28 cellular contexts compared by ENCODE assay signal in the genomic region with DNA sequence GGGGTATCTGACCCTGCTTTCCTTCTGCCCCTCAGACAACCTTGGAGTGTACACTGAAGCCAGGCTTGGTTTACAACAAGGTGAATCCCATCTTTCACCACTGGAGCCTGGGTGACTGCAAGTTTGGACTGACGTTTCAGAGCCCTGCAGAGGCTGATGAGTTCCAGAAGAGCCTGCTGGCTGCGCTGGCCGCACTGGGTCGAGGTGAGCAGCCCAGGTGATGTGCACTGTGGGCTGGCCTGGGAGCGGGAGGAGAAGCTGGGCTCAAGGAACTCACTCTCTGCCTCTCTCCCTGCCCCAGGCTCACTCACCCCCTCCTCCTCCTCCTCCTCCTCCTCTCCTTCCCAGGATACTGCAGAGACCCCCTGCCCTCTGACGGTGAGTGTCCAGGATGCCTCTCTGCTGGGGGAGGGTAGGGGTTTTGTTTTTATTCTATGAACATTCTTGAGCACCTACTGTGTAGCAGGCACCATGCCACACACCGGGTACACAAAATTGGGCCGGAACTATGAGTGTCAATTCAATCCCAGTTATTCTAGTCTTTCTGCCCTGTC. TPM values are rescaled to one million over a fixed set of nuclear protein-coding genes. Genes with fewer than 3 reads are reported as not detected.
"Had no signal": no experiment of that assay in that cellular context is flagged by ENCODE, and none has a peak within 500 bp of the region (broad histone marks: within the 10 kb centered on the region; RNA-seq: fewer than 3 reads in every experiment).

No MANE protein-coding gene starts in this region.

- DNase-seq: activated CD4-positive, alpha-beta T cell treated with anti-CD3 and anti-CD28 coated beads for 4 hours; activated CD8-positive, alpha-beta memory T cell treated with anti-CD3 and anti-CD28 coated beads, Interleukin-2, amount 50 U/mL, for 4 hours; activated gamma-delta T cell treated with Interleukin-2 at 50 U/mL for 16 hours; activated naive CD4-positive, alpha-beta T cell treated with anti-CD3 and anti-CD28 coated beads, Interleukin-2, amount 10 ng/mL, durations not matched to agents 7 days and 5 days; activated naive CD8-positive, alpha-beta T cell treated with anti-CD3 and anti-CD28 coated beads for 36 hours; activated T-cell treated with anti-CD3 and anti-CD28 coated beads, Interleukin-2, amount 50 U/mL, for 72 hours; anterior cingulate cortex; caudate nucleus; NCI-H1092; NCI-H1417 treated with DMSO at 0.1 percent for 48 hours; NCI-H1694; NCI-H2029; NCI-H2107; NCI-H2171 treated with DMSO at 0.1 percent for 48 hours; NCI-H526 treated with DMSO at 0.1 percent for 48 hours; NCI-H82; RPMI8226; SHP77; SW 1271 had no signal

- ATAC-seq: activated CD4-positive, CD25-positive, alpha-beta regulatory T cell treated with anti-CD3 and anti-CD28 coated beads, Interleukin-2, amount 50 U/mL, for 24 hours; activated CD8-positive, alpha-beta T cell treated with anti-CD3 and anti-CD28 coated beads for 36 hours; activated T-cell treated with anti-CD3 and anti-CD28 coated beads, Interleukin-2, amount 50 U/mL, for 72 hours; Panc1; SK-N-SH treated with all-trans-retinoic acid at 6 μM for 48 hours had no signal

- H3K4me3 ChIP-seq: breast epithelium, SJSA1 had no signal

- H3K36me3 ChIP-seq: breast epithelium had no signal

- H3K27ac Mint-ChIP-seq: activated CD8-positive, alpha-beta T cell treated with anti-CD3 and anti-CD28 coated beads for 36 hours; activated naive CD4-positive, alpha-beta T cell treated with anti-CD3 and anti-CD28 coated beads, Interleukin-2, amount 10 ng/mL, durations not matched to agents 7 days and 5 days; activated naive CD8-positive, alpha-beta T cell treated with anti-CD3 and anti-CD28 coated beads for 36 hours; activated T-cell treated with anti-CD3 and anti-CD28 coated beads, Interleukin-2, amount 50 U/mL, for 72 hours; activated T-helper 2 cell treated with anti-CD3 and anti-CD28 coated beads, Interferon-gamma antibody, Interleukin-2, Interleukin-4, amounts not matched to agents 10 μg/mL and 5 μg/mL and 100 μg/mL, durations not matched to agents 14 hours and 24 hours and 36 hours had no signal

- H3K27me3 ChIP-seq: SJSA1 had no signal

- H3K9me3 ChIP-seq: breast epithelium, SJSA1 had no signal

- H3K9me3 Mint-ChIP-seq: activated CD8-positive, alpha-beta T cell treated with anti-CD3 and anti-CD28 coated beads for 36 hours; activated naive CD4-positive, alpha-beta T cell treated with anti-CD3 and anti-CD28 coated beads, Interleukin-2, amount 10 ng/mL, durations not matched to agents 7 days and 5 days; activated naive CD8-positive, alpha-beta T cell treated with anti-CD3 and anti-CD28 coated beads for 36 hours; activated T-cell treated with anti-CD3 and anti-CD28 coated beads, Interleukin-2, amount 50 U/mL, for 72 hours; activated T-helper 2 cell treated with anti-CD3 and anti-CD28 coated beads, Interferon-gamma antibody, Interleukin-2, Interleukin-4, amounts not matched to agents 10 μg/mL and 5 μg/mL and 100 μg/mL, durations not matched to agents 14 hours and 24 hours and 36 hours had no signal

- H3K4me3 Mint-ChIP-seq: activated CD8-positive, alpha-beta T cell treated with anti-CD3 and anti-CD28 coated beads for 36 hours; activated naive CD4-positive, alpha-beta T cell treated with anti-CD3 and anti-CD28 coated beads, Interleukin-2, amount 10 ng/mL, durations not matched to agents 7 days and 5 days; activated naive CD8-positive, alpha-beta T cell treated with anti-CD3 and anti-CD28 coated beads for 36 hours; activated T-cell treated with anti-CD3 and anti-CD28 coated beads, Interleukin-2, amount 50 U/mL, for 72 hours had no signal

- H3K27ac ChIP-seq: breast epithelium, SJSA1 had no signal

RNA-seq across cellular contexts. Expression of a gene that starts 4.2 kb away (rescaled TPM):
- total RNA-seq: activated CD8-positive, alpha-beta T cell treated with anti-CD3 and anti-CD28 coated beads for 36 hours had no signal

RNA-seq across cellular contexts. Expression of a gene that starts 34.0 kb away (rescaled TPM):
- total RNA-seq: MCF 10A, NCI-H460, SJSA1 had no signal
